In the genomic region with DNA sequence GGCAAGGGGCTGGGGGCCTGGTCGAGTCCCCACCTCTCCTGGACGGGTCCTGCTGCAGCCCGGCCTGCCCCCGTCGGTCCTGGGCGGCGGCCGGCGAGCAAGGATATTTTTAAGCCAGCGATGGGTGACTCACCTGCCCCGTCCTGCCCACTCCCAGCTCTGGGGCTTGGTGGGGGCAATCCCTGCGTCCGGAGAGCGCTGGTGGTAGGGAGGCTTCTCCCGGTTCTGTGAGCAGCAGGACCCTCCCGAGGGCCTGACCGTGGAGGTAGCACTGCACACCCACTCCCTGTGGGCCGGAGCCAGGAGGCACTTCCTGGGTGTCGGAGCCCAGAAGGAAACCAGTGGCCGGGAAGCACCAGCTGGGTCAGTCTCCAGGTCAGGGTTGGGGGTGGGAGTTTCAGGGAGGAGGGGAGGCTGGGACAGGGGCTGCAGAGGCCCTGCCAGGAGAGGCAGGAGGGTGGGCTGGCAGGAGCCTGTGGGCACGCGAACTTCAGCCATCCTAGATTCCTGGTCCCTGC, we compare ENCODE assay signal across 2 cellular contexts.
TF ChIP-seq lines count a peak whose summit lies in the region.

No MANE protein-coding gene starts in this region.

TF ChIP-seq in SK-N-SH treated with all-trans-retinoic acid at 6 μM for 48 hours, 23 proteins besides CTCF, POLR2A, EP300 and RAD21 (continued from another document):
- TF ChIP-seq, protein P1, sequence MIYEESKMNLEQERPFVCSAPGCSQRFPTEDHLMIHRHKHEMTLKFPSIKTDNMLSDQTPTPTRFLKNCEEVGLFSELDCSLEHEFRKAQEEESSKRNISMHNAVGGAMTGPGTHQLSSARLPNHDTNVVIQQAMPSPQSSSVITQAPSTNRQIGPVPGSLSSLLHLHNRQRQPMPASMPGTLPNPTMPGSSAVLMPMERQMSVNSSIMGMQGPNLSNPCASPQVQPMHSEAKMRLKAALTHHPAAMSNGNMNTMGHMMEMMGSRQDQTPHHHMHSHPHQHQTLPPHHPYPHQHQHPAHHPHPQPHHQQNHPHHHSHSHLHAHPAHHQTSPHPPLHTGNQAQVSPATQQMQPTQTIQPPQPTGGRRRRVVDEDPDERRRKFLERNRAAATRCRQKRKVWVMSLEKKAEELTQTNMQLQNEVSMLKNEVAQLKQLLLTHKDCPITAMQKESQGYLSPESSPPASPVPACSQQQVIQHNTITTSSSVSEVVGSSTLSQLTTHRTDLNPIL (CRISPR knock-in tag; IDR thresholded peaks at IDR 0.05; ENCODE audit: low read depth): no peak
- TF ChIP-seq PPARA (CRISPR knock-in tag; IDR thresholded peaks at IDR 0.05; ENCODE audit: borderline replicate concordance) (no peak), GLIS3 (CRISPR knock-in tag; IDR thresholded peaks at IDR 0.05) (no peak), ARNTL (CRISPR knock-in tag; IDR thresholded peaks at IDR 0.05; ENCODE audit: borderline replicate concordance, low read depth) (no peak), ZNF565 (CRISPR knock-in tag; conservative IDR thresholded peaks at IDR 0.05; ENCODE audit: low read depth) (no peak), BACH2 (CRISPR knock-in tag; IDR thresholded peaks at IDR 0.05; ENCODE audit: borderline replicate concordance) (no peak), ZNF8 (CRISPR knock-in tag; IDR thresholded peaks at IDR 0.05) (no peak), OSR1 (CRISPR knock-in tag; IDR thresholded peaks at IDR 0.05) (no peak), ZNF70 (CRISPR knock-in tag; IDR thresholded peaks at IDR 0.05) (no peak), CSDC2 (CRISPR knock-in tag; IDR thresholded peaks at IDR 0.05) (no peak)
- TF ChIP-seq, protein P2, sequence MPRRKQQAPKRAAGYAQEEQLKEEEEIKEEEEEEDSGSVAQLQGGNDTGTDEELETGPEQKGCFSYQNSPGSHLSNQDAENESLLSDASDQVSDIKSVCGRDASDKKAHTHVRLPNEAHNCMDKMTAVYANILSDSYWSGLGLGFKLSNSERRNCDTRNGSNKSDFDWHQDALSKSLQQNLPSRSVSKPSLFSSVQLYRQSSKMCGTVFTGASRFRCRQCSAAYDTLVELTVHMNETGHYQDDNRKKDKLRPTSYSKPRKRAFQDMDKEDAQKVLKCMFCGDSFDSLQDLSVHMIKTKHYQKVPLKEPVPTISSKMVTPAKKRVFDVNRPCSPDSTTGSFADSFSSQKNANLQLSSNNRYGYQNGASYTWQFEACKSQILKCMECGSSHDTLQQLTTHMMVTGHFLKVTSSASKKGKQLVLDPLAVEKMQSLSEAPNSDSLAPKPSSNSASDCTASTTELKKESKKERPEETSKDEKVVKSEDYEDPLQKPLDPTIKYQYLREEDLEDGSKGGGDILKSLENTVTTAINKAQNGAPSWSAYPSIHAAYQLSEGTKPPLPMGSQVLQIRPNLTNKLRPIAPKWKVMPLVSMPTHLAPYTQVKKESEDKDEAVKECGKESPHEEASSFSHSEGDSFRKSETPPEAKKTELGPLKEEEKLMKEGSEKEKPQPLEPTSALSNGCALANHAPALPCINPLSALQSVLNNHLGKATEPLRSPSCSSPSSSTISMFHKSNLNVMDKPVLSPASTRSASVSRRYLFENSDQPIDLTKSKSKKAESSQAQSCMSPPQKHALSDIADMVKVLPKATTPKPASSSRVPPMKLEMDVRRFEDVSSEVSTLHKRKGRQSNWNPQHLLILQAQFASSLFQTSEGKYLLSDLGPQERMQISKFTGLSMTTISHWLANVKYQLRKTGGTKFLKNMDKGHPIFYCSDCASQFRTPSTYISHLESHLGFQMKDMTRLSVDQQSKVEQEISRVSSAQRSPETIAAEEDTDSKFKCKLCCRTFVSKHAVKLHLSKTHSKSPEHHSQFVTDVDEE (CRISPR knock-in tag; IDR thresholded peaks at IDR 0.05): no peak
- TF ChIP-seq, protein P3, sequence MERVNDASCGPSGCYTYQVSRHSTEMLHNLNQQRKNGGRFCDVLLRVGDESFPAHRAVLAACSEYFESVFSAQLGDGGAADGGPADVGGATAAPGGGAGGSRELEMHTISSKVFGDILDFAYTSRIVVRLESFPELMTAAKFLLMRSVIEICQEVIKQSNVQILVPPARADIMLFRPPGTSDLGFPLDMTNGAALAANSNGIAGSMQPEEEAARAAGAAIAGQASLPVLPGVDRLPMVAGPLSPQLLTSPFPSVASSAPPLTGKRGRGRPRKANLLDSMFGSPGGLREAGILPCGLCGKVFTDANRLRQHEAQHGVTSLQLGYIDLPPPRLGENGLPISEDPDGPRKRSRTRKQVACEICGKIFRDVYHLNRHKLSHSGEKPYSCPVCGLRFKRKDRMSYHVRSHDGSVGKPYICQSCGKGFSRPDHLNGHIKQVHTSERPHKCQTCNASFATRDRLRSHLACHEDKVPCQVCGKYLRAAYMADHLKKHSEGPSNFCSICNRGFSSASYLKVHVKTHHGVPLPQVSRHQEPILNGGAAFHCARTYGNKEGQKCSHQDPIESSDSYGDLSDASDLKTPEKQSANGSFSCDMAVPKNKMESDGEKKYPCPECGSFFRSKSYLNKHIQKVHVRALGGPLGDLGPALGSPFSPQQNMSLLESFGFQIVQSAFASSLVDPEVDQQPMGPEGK (CRISPR knock-in tag; IDR thresholded peaks at IDR 0.05; ENCODE audit: borderline replicate concordance): no peak
- TF ChIP-seq, protein P4, sequence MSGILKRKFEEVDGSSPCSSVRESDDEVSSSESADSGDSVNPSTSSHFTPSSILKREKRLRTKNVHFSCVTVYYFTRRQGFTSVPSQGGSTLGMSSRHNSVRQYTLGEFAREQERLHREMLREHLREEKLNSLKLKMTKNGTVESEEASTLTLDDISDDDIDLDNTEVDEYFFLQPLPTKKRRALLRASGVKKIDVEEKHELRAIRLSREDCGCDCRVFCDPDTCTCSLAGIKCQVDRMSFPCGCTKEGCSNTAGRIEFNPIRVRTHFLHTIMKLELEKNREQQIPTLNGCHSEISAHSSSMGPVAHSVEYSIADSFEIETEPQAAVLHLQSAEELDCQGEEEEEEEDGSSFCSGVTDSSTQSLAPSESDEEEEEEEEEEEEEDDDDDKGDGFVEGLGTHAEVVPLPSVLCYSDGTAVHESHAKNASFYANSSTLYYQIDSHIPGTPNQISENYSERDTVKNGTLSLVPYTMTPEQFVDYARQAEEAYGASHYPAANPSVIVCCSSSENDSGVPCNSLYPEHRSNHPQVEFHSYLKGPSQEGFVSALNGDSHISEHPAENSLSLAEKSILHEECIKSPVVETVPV (CRISPR knock-in tag; IDR thresholded peaks at IDR 0.05): no peak

TF ChIP-seq in SK-N-SH, 30 proteins besides CTCF, POLR2A, EP300 and RAD21 (continued from another document):
- TF ChIP-seq CHD2 (IDR thresholded peaks at IDR 0.05; ENCODE audit: low read length, partially characterized antibody) (no peak), RCOR1 (IDR thresholded peaks at IDR 0.05; ENCODE audit: low read length) (no peak), FOXJ3 (CRISPR knock-in tag; IDR thresholded peaks at IDR 0.05) (no peak), GABPA (IDR thresholded peaks at IDR 0.05; ENCODE audit: low read depth) (no peak), MXI1 (IDR thresholded peaks at IDR 0.05; ENCODE audit: low read depth, low read length) (no peak)
- TF ChIP-seq, protein P5, sequence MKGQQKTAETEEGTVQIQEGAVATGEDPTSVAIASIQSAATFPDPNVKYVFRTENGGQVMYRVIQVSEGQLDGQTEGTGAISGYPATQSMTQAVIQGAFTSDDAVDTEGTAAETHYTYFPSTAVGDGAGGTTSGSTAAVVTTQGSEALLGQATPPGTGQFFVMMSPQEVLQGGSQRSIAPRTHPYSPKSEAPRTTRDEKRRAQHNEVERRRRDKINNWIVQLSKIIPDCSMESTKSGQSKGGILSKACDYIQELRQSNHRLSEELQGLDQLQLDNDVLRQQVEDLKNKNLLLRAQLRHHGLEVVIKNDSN (IDR thresholded peaks at IDR 0.05; ENCODE audit: borderline replicate concordance, low read depth): no peak
